27 cellular contexts compared by ENCODE assay signal in genomic region chr4:22457348-22457747, GRCh38.
"Had no signal": no experiment of that assay in that cellular context is flagged by ENCODE, and none has a peak within 500 bp of the region (broad histone marks: within the 10 kb centered on the region; RNA-seq: fewer than 3 reads in every experiment).

No MANE protein-coding gene starts in this region.

- H3K9me3 ChIP-seq: pancreas, prostate gland, spleen, suprapubic skin, testis, tibial artery, transverse colon, upper lobe of right lung, uterus had no signal

- ATAC-seq: naive thymus-derived CD4-positive, alpha-beta T cell; natural killer cell; pancreas; right cardiac atrium; sciatic nerve; stimulated activated memory B cell treated with anti-CD40 and anti-IgM and Interleukin-4, amounts not matched to agents 10 μg/mL and 1 μg/mL and 100 μg/mL, for 72 hours; stimulated activated naive CD8-positive, alpha-beta T cell treated with anti-CD3 and anti-CD28 coated beads, Interleukin-15, amount 100 ng/mL, for 72 hours; stimulated activated naive CD8-positive, alpha-beta T cell treated with anti-CD3 and anti-CD28 coated beads, Interleukin-15, Interleukin-2, amounts not matched to agents 100 U/mL and 50 U/mL, for 24 hours; upper lobe of right lung had no signal

- H3K36me3 ChIP-seq: neural progenitor cell, pancreas, prostate gland, spleen, suprapubic skin, tibial artery, transverse colon, upper lobe of right lung, uterus had no signal

- H3K4me2 ChIP-seq: neural progenitor cell, smooth muscle cell had no signal

- DNase-seq: naive thymus-derived CD4-positive, alpha-beta T cell; natural killer cell; occipital lobe; pancreas; right cardiac atrium; spleen; stimulated activated CD4-positive, alpha-beta T cell treated with anti-CD3 and anti-CD28 coated beads, Interleukin-12 subunit alpha, Interleukin-12 subunit beta, amount 100 ng/mL, for 4 hours; stimulated activated CD4-positive, alpha-beta T cell treated with anti-CD3 and anti-CD28 coated beads, Interleukin-1b, Interleukin-23, amount 100 ng/mL, for 48 hours; stimulated activated CD4-positive, alpha-beta T cell treated with anti-CD3 and anti-CD28 coated beads, Interleukin-4, amount 100 ng/mL, for 1 hour; stimulated activated CD4-positive, alpha-beta T cell treated with anti-CD3 and anti-CD28 coated beads, Interleukin-4, amount 100 ng/mL, for 4 hours; stimulated activated CD8-positive, alpha-beta memory T cell treated with anti-CD3 and anti-CD28 coated beads, Interleukin-4, amount 100 ng/mL, for 48 hours; stimulated activated naive CD4-positive, alpha-beta T cell; stimulated activated naive CD8-positive, alpha-beta T cell treated with anti-CD3 and anti-CD28 coated beads, Interleukin-15, amount 100 ng/mL, for 72 hours; stimulated activated naive CD8-positive, alpha-beta T cell treated with anti-CD3 and anti-CD28 coated beads, Interleukin-15, Interleukin-2, amounts not matched to agents 100 U/mL and 50 U/mL, for 24 hours; substantia nigra; testis; tibial artery; transverse colon; upper lobe of right lung; uterus had no signal

- H3K9ac ChIP-seq: neural progenitor cell had no signal

- H2AFZ ChIP-seq: neural progenitor cell had no signal

- H3K4me3 ChIP-seq: neural progenitor cell, pancreas, prostate gland, skin epidermis, smooth muscle cell, spleen, suprapubic skin, testis, tibial artery, transverse colon, upper lobe of right lung, uterus had no signal

- H3K4me1 ChIP-seq: prostate gland, spleen, suprapubic skin, testis, tibial artery, upper lobe of right lung, uterus had no signal

- H3K27ac ChIP-seq: neural progenitor cell, pancreas, prostate gland, skin epidermis, spleen, suprapubic skin, testis, tibial artery, transverse colon, upper lobe of right lung, uterus had no signal

- H3K27me3 ChIP-seq: neural progenitor cell, pancreas, spleen, suprapubic skin, testis, tibial artery, transverse colon, upper lobe of right lung, uterus had no signal
